ENCODE assay signal across 8 cellular contexts in genomic region chr11:34052036-34052607, GRCh38. TPM values are rescaled to one million over a fixed set of nuclear protein-coding genes. Genes with fewer than 3 reads are reported as not detected.
A peak's percentile ranks its signal among the peaks of the same experiment; 100 is the strongest.
DNase-seq lines count a peak whose midpoint lies in the region; ATAC-seq and TF ChIP-seq lines count a peak whose summit lies in the region.

No MANE protein-coding gene starts in this region.

- H3K36me3 Mint-ChIP-seq in CD4-positive, alpha-beta memory T cell: peaks cover 6 to 20% of the 10 kb centered on the region in 2 donors
- H3K36me3 Mint-ChIP-seq in endodermal cell (ENCODE audit: low read depth) (peaks cover 29% of the 10 kb centered on the region), mesothelial cell of epicardium (peaks cover 5% of the 10 kb centered on the region)

- WGBS in endodermal cell (ENCODE audit: insufficient coverage in 1 of 2, insufficient read length in 1 of 2), 2 experiments: 0% methylated on average over 2 to 82 of the region's 82 CpGs

- peak overlapping the region; percentile 95 to 99 (median 97) for H3K27ac Mint-ChIP-seq in CD4-positive, alpha-beta memory T cell
- H3K27ac Mint-ChIP-seq in endodermal cell (peak overlapping the region; percentile 96), mesothelial cell of epicardium (peak overlapping the region; percentile 97)

- H3K36me3 ChIP-seq in CD4-positive, alpha-beta memory T cell (ENCODE audit: insufficient read depth, low read length): no peaks in the 10 kb centered on the region
- peaks cover 39% of the 10 kb centered on the region for H3K36me3 ChIP-seq in endodermal cell (ENCODE audit: control insufficient read depth, insufficient read depth, low read length)

- peak overlapping the region; percentile 84 to 97 for H3K4me3 ChIP-seq in CD4-positive, alpha-beta memory T cell (ENCODE audit: low read length in 2 of 2)
- H3K4me3 ChIP-seq in endodermal cell (ENCODE audit: low read length): peak overlapping the region; percentile 90

- H3K27me3 ChIP-seq in CD4-positive, alpha-beta memory T cell (ENCODE audit: insufficient read depth, low read length): no peaks in the 10 kb centered on the region
- no peaks in the 10 kb centered on the region for H3K27me3 ChIP-seq in endodermal cell (ENCODE audit: control insufficient read depth, insufficient read depth, low read length, poor library complexity, severe bottlenecking)

- POLR2A ChIA-PET in CD4-positive, alpha-beta memory T cell (lab: Charles Lee; ENCODE audit: partially characterized antibody): interaction anchor here (1.2 to 7.8 kb wide), 11 partner anchors 24 to 1013 kb away, joined by 3 to 157 read pairs (median 7); partner anchors contain the start of genes ABTB2, CAT, FBXO3 and NAT10

- H3K4me1 ChIP-seq in CD4-positive, alpha-beta memory T cell (ENCODE audit: insufficient read depth, low read length): peaks cover 41% of the 10 kb centered on the region
- H3K4me1 ChIP-seq in endodermal cell (ENCODE audit: control insufficient read depth, insufficient read depth, low read length): peaks cover 3% of the 10 kb centered on the region

- intact Hi-C loops in CD4-positive, alpha-beta memory T cell (cut with micrococcal nuclease): loop anchor here (5.0 to 10.0 kb wide), 2 partner anchors 35 to 347 kb away; partner anchors contain the start of gene C11orf91

- TF ChIP-seq CTCF in endodermal cell (conservative IDR thresholded peaks at IDR 0.05): no peak
- no peak for TF ChIP-seq CTCF in mesothelial cell of epicardium (IDR thresholded peaks at IDR 0.05; ENCODE audit: unreplicated experiment)

- no peaks in the 10 kb centered on the region for H3K27me3 Mint-ChIP-seq in CD4-positive, alpha-beta memory T cell
- H3K27me3 Mint-ChIP-seq in endodermal cell (ENCODE audit: insufficient read depth) (no peaks in the 10 kb centered on the region), mesothelial cell of epicardium (ENCODE audit: low read depth) (no peaks in the 10 kb centered on the region)

- H3K9me3 ChIP-seq in CD4-positive, alpha-beta memory T cell (ENCODE audit: control insufficient read depth in 1 of 2, low read length in 2 of 2): no peaks in the 10 kb centered on the region
- no peaks in the 10 kb centered on the region for H3K9me3 ChIP-seq in endodermal cell (ENCODE audit: control insufficient read depth, low read length)

- H3K27ac ChIP-seq in CD4-positive, alpha-beta memory T cell (ENCODE audit: low read depth, low read length): peak overlapping the region; percentile 97
- peak overlapping the region; percentile 100 for H3K27ac ChIP-seq in endodermal cell (ENCODE audit: low read depth, low read length)

- H3K9ac ChIP-seq in endodermal cell (ENCODE audit: extremely low read depth, low read length, poor library complexity, severe bottlenecking): peak overlapping the region; percentile 97

- H3K9me3 Mint-ChIP-seq in CD4-positive, alpha-beta memory T cell: peaks cover 0 to 5% (median 0%) of the 10 kb centered on the region in 8 donors
- H3K9me3 Mint-ChIP-seq in endodermal cell: no peaks in the 10 kb centered on the region
- H3K9me3 Mint-ChIP-seq in mesothelial cell of epicardium: no peaks in the 10 kb centered on the region

- H3K4me3 Mint-ChIP-seq in CD4-positive, alpha-beta memory T cell: peak overlapping the region; percentile 95 to 99 (median 97)
- H3K4me3 Mint-ChIP-seq in endodermal cell (peak overlapping the region; percentile 100), mesothelial cell of epicardium (peak overlapping the region; percentile 91)

- DNase-seq in CD4-positive, alpha-beta memory T cell: peak; percentile 83 to 85 (median 84)
- DNase-seq in HK-2 (ENCODE audit: unreplicated experiment): peak; percentile 77
- DNase-seq in NOMO-1 (lab: John Stamatoyannopoulos, UW; ENCODE audit: unreplicated experiment in 2 of 2): peak; percentile 64 to 89
- DNase-seq in activated CD8-positive, alpha-beta memory T cell treated with anti-CD3 and anti-CD28 coated beads, Interleukin-2, amount 50 U/mL, for 24 hours (ENCODE audit: extremely low read depth): peak; percentile 74
- peak; percentile 95 for DNase-seq in endodermal cell
- DNase-seq in mesothelial cell of epicardium (ENCODE audit: low spot score in 2 of 2, unreplicated experiment in 2 of 2): peak; percentile 90
- DNase-seq in stimulated activated CD8-positive, alpha-beta memory T cell treated with anti-CD3 and anti-CD28 coated beads, Interleukin-15, amount 100 ng/mL, for 4 hours (ENCODE audit: low read depth in 2 of 2): peak; percentile 69 to 80

- peaks cover 20 to 46% (median 29%) of the 10 kb centered on the region in 4 donors for H3K4me1 Mint-ChIP-seq in CD4-positive, alpha-beta memory T cell
- peaks cover 28% of the 10 kb centered on the region for H3K4me1 Mint-ChIP-seq in endodermal cell
- peaks cover 36% of the 10 kb centered on the region for H3K4me1 Mint-ChIP-seq in mesothelial cell of epicardium

- peak; percentile 56 for ATAC-seq in GM19452 (IDR thresholded peaks at IDR 0.05; ENCODE audit: unreplicated experiment)

- CTCF ChIA-PET in CD4-positive, alpha-beta memory T cell (lab: Charles Lee; ENCODE audit: partially characterized antibody): interaction anchor here (2.5 kb wide), 1 partner anchor 53 kb away, joined by 12 read pairs; the partner anchor contains the start of gene NAT10

RNA-seq across cellular contexts. Expression of gene CAPRIN1, which starts 0.6 kb away (rescaled TPM):
- 100 to 1,000 TPM; 160 to 176 TPM for total RNA-seq in CD4-positive, alpha-beta memory T cell
- 10 to 100 TPM; 43.3 to 97.1 TPM for polyA plus RNA-seq in CD4-positive, alpha-beta memory T cell
- total RNA-seq in endodermal cell (100 to 1,000 TPM; 226 to 241 TPM), mesothelial cell of epicardium (298 to 307 TPM (median 302 TPM) in 3 replicates)
- polyA plus RNA-seq in endodermal cell (2013, experiment 1 of 2): 292 TPM
- polyA plus RNA-seq in endodermal cell (2013, experiment 2 of 2): 275 TPM

RNA-seq across cellular contexts. Expression of gene NAT10, which starts 53.3 kb away (rescaled TPM):
- total RNA-seq in CD4-positive, alpha-beta memory T cell: 10 to 100 TPM; 73.6 to 81.5 TPM
- polyA plus RNA-seq in CD4-positive, alpha-beta memory T cell: 10 to 100 TPM; 28.0 to 49.3 TPM
- total RNA-seq in endodermal cell (10 to 100 TPM; 59.7 to 61.0 TPM), mesothelial cell of epicardium (58.7 to 61.7 TPM (median 60.5 TPM) in 3 replicates)
- 37.3 TPM for polyA plus RNA-seq in endodermal cell (2013, experiment 1 of 2)
- polyA plus RNA-seq in endodermal cell (2013, experiment 2 of 2): 34.9 TPM

Comparison
In these comparisons a context has a peak if more than half of its experiments do, and no peak if none do; other contexts are left out.
1. Peak in every context shown above with its lines: DNase-seq, ATAC-seq, H3K4me3 ChIP-seq and H3K27ac ChIP-seq.